ENCODE assay signal across 9 cellular contexts in genomic region chr19:43765109-43765876, GRCh38. TPM values are rescaled to one million over a fixed set of nuclear protein-coding genes. Genes with fewer than 3 reads are reported as not detected.
DNase-seq lines count a peak whose midpoint lies in the region; ATAC-seq, FAIRE-seq and TF ChIP-seq lines count a peak whose summit lies in the region.
"Had no signal": no experiment of that assay in that cellular context is flagged by ENCODE, and none has a peak within 500 bp of the region (broad histone marks: within the 10 kb centered on the region; RNA-seq: fewer than 3 reads in every experiment).

No MANE protein-coding gene starts in this region.

- H3K9me3 Mint-ChIP-seq in activated T-helper 17 cell treated with anti-CD3 and anti-CD28 coated beads, Interleukin-2, amount 50 U/mL, for 72 hours = no peaks in the 10 kb centered on the region

- no peak for DNase-seq in GM18507 (ENCODE audit: extremely low spot score, insufficient read length, low read depth)
- peak; percentile 96 for DNase-seq in PC-3
- DNase-seq in left cardiac atrium = peak; percentile 80
- DNase-seq in stimulated activated CD4-positive, alpha-beta T cell treated with anti-CD3 and anti-CD28 coated beads, Interleukin-1b, Interleukin-23, amount 100 ng/mL, for 48 hours = peak; percentile 92
- no peak for DNase-seq in cerebellar nuclear complex (lab: John Stamatoyannopoulos, UW)
- no peak for DNase-seq in cerebellar cortex (ENCODE audit: low spot score)

- peak; percentile 59 for ATAC-seq in HG02852 (IDR thresholded peaks at IDR 0.05; ENCODE audit: unreplicated experiment)
- ATAC-seq in PC-3 = peak; percentile 64
- ATAC-seq in activated T-helper 17 cell treated with anti-CD3 and anti-CD28 coated beads, Interleukin-2, amount 50 U/mL, for 72 hours (replicated peaks) = peak; percentile 82
- ATAC-seq in left cardiac atrium = peak; percentile 61 to 90

- peak overlapping the region; percentile 99 for H3K27ac Mint-ChIP-seq in activated T-helper 17 cell treated with anti-CD3 and anti-CD28 coated beads, Interleukin-2, amount 50 U/mL, for 72 hours

- peak overlapping the region; percentile 57 for H3K9ac ChIP-seq in PC-3 (ENCODE audit: low read length)

- no peaks in the 10 kb centered on the region for H3K27me3 Mint-ChIP-seq in activated T-helper 17 cell treated with anti-CD3 and anti-CD28 coated beads, Interleukin-2, amount 50 U/mL, for 72 hours

- H3K27me3 ChIP-seq in PC-3 (ENCODE audit: low read length) = no peaks in the 10 kb centered on the region

- peaks cover 48% of the 10 kb centered on the region for H3K4me1 ChIP-seq in PC-3 (ENCODE audit: insufficient read depth, low read length)

- peaks cover 81% of the 10 kb centered on the region for H3K36me3 Mint-ChIP-seq in activated T-helper 17 cell treated with anti-CD3 and anti-CD28 coated beads, Interleukin-2, amount 50 U/mL, for 72 hours (ENCODE audit: low read depth)

- no peaks in the 10 kb centered on the region for H3K79me2 ChIP-seq in PC-3 (ENCODE audit: low read length)

- peaks cover 80% of the 10 kb centered on the region for H3K4me1 Mint-ChIP-seq in activated T-helper 17 cell treated with anti-CD3 and anti-CD28 coated beads, Interleukin-2, amount 50 U/mL, for 72 hours

- POLR2A ChIA-PET in PC-3 (lab: Charles Lee; ENCODE audit: unreplicated experiment) = interaction anchor here (0.6 to 1.5 kb wide), 3 partner anchors 16 to 97 kb away, joined by 3 to 4 read pairs (median 4); partner anchors contain the start of gene KCNN4

- H3K4me3 ChIP-seq in PC-3 (ENCODE audit: low read length) = no peak overlapping the region

- no peak for TF ChIP-seq CTCF in PC-3 (conservative IDR thresholded peaks at IDR 0.05; ENCODE audit: low read depth, low read length)

- H3F3A ChIP-seq in PC-3 (ENCODE audit: low read length, unreplicated experiment) = peaks cover 3% of the 10 kb centered on the region

- no peaks in the 10 kb centered on the region for H3K9me2 ChIP-seq in PC-3 (replicated peaks; ENCODE audit: low read length)

- H2AFZ ChIP-seq in PC-3 (ENCODE audit: low read length) = no peak overlapping the region

- FAIRE-seq in GM18507 (lab: Jason Lieb, UNC) = peak; percentile 99
- FAIRE-seq: endometrium had no signal

- peak overlapping the region; percentile 83 for H3K4me3 Mint-ChIP-seq in activated T-helper 17 cell treated with anti-CD3 and anti-CD28 coated beads, Interleukin-2, amount 50 U/mL, for 72 hours

- CTCF ChIA-PET in PC-3 (lab: Charles Lee) = interaction anchor here (1.2 to 1.4 kb wide), 3 partner anchors 16 to 44 kb away, joined by 4 to 10 read pairs (median 5); no protein-coding TSS in a partner anchor

- TSS peak; percentile 47 for BruUV-seq in PC-3 (replicated peaks; lab: Mats Ljungman, UMichigan)

- peaks cover 15% of the 10 kb centered on the region for H3K36me3 ChIP-seq in PC-3 (ENCODE audit: low read depth, low read length)

- H3K9me3 ChIP-seq in PC-3 (ENCODE audit: low read length) = no peaks in the 10 kb centered on the region

- H3K27ac ChIP-seq in PC-3 (ENCODE audit: low read length) = peak overlapping the region; percentile 92

- H3K4me2 ChIP-seq in PC-3 (ENCODE audit: low read length) = peak overlapping the region; percentile 62

- intact Hi-C loops in PC-3 (cut with micrococcal nuclease) = loop anchor here (1.0 to 2.0 kb wide), 2 partner anchors 12 to 20 kb away; no protein-coding TSS in a partner anchor
- intact Hi-C loops in left cardiac atrium (cut with DNase I) = no loop called here

- no peaks in the 10 kb centered on the region for H4K20me1 ChIP-seq in PC-3 (ENCODE audit: low read length)

RNA-seq across cellular contexts. Expression of gene SMG9, which starts 10.5 kb away (rescaled TPM):
- total RNA-seq in PC-3 (2014; rRNA removed) = 48.8 and 49.1 TPM in 2 replicates
- 100 to 1,000 TPM in 1 of 2 donors, 10 to 100 TPM in 1; 70.4 to 109 TPM for total RNA-seq in activated T-helper 17 cell treated with anti-CD3 and anti-CD28 coated beads, Interleukin-2, amount 50 U/mL, for 72 hours
- 10 to 100 TPM; 19.4 to 22.1 TPM for total RNA-seq in left cardiac atrium

RNA-seq across cellular contexts. Expression of gene KCNN4, which starts 15.5 kb away (rescaled TPM):
- total RNA-seq in PC-3 (2014; rRNA removed) (45.7 and 57.7 TPM in 2 replicates), left cardiac atrium (1 to 10 TPM in 1 of 2 donors, under 1 TPM in 1; 0.71 to 1.4 TPM)
- 100 to 1,000 TPM; 116 to 385 TPM for total RNA-seq in activated T-helper 17 cell treated with anti-CD3 and anti-CD28 coated beads, Interleukin-2, amount 50 U/mL, for 72 hours

RNA-seq across cellular contexts. Expression of gene LYPD5, which starts 37.0 kb away (rescaled TPM):
- total RNA-seq in PC-3 (2014; rRNA removed) = 0.35 and 6.8 TPM in 2 replicates
- 1 to 10 TPM in 1 of 2 donors, under 1 TPM in 1; 0.73 to 6.6 TPM for total RNA-seq in activated T-helper 17 cell treated with anti-CD3 and anti-CD28 coated beads, Interleukin-2, amount 50 U/mL, for 72 hours
- 1 to 10 TPM; 1.3 to 2.1 TPM for total RNA-seq in left cardiac atrium

RNA-seq across cellular contexts. Expression of gene IRGC, which starts 49.4 kb away (rescaled TPM):
- total RNA-seq in PC-3 (2014; rRNA removed) (not detected in 2 replicates), left cardiac atrium (not detected)
- total RNA-seq in activated T-helper 17 cell treated with anti-CD3 and anti-CD28 coated beads, Interleukin-2, amount 50 U/mL, for 72 hours = not detected

Comparison
In these comparisons a context has a peak if more than half of its experiments do, and no peak if none do; other contexts are left out.
1. DNase-seq: peak in PC-3 (single experiment), left cardiac atrium (single experiment) and stimulated activated CD4-positive, alpha-beta T cell treated with anti-CD3 and anti-CD28 coated beads, Interleukin-1b, Interleukin-23, amount 100 ng/mL, for 48 hours (single experiment); none in GM18507 (single experiment), cerebellar nuclear complex (0 of 2) and cerebellar cortex (single experiment).
2. RNA of gene KCNN4, which starts 15.5 kb away (total RNA-seq): 116 to 385 TPM in activated T-helper 17 cell treated with anti-CD3 and anti-CD28 coated beads, Interleukin-2, amount 50 U/mL, for 72 hours and 45.7 to 57.7 TPM in PC-3; 0.71 to 1.4 TPM in left cardiac atrium; every median in the first group is over 10 times any median in the second.
3. Peak in every context shown above with its lines, with median percentiles within 50 percentile points of each other: ATAC-seq.